ENCODE assay signal across 8 cellular contexts in genomic region chr10:110496553-110497437, GRCh38. TPM values are rescaled to one million over a fixed set of nuclear protein-coding genes. Genes with fewer than 3 reads are reported as not detected.
A peak's percentile ranks its signal among the peaks of the same experiment; 100 is the strongest.
DNase-seq lines count a peak whose midpoint lies in the region; ATAC-seq lines count a peak whose summit lies in the region.

No MANE protein-coding gene starts in this region.

- peaks cover 49% of the 10 kb centered on the region for H3K4me1 ChIP-seq in stomach smooth muscle (ENCODE audit: control insufficient read depth, insufficient read depth, low read length)

- peak overlapping the region; percentile 93 for H3K4me3 Mint-ChIP-seq in activated naive CD4-positive, alpha-beta T cell treated with anti-CD3 and anti-CD28 coated beads, Interleukin-2, amount 10 ng/mL, durations not matched to agents 7 days and 5 days
- peak overlapping the region; percentile 95 for H3K4me3 Mint-ChIP-seq in activated naive CD8-positive, alpha-beta T cell
- peak overlapping the region; percentile 90 to 95 (median 94) for H3K4me3 Mint-ChIP-seq in immature natural killer cell

- CTCF ChIA-PET in activated naive CD4-positive, alpha-beta T cell treated with anti-CD3 and anti-CD28 coated beads, Interleukin-2, amount 10 ng/mL, durations not matched to agents 7 days and 5 days (lab: Charles Lee): interaction anchor here (0.8 to 0.9 kb wide), 2 partner anchors 70 to 142 kb away, joined by 4 to 5 read pairs; no protein-coding TSS in a partner anchor

- H3K27me3 ChIP-seq in stomach smooth muscle (ENCODE audit: control insufficient read depth in 1 of 2, insufficient read depth in 2 of 2, low read length in 2 of 2): no peaks in the 10 kb centered on the region

- no peak for DNase-seq in activated naive CD4-positive, alpha-beta T cell treated with anti-CD3 and anti-CD28 coated beads, Interleukin-2, amount 10 ng/mL, durations not matched to agents 7 days and 5 days
- no peak for DNase-seq in activated naive CD4-positive, alpha-beta T cell treated with Interleukin-2 at 50 U/mL for 16 hours
- DNase-seq in immature natural killer cell (peak in 1 of 3 donors; percentile 35), AG08396 (ENCODE audit: low spot score) (no peak)

- no peaks in the 10 kb centered on the region for H3K36me3 ChIP-seq in stomach smooth muscle (ENCODE audit: control insufficient read depth in 2 of 2, insufficient read depth in 2 of 2, low read length in 2 of 2)

- H3K27me3 Mint-ChIP-seq in activated naive CD4-positive, alpha-beta T cell treated with anti-CD3 and anti-CD28 coated beads, Interleukin-2, amount 10 ng/mL, durations not matched to agents 7 days and 5 days: peaks cover 9% of the 10 kb centered on the region
- H3K27me3 Mint-ChIP-seq in activated naive CD8-positive, alpha-beta T cell: no peaks in the 10 kb centered on the region
- H3K27me3 Mint-ChIP-seq in immature natural killer cell (ENCODE audit: low read depth in 3 of 3): peaks cover 3 to 11% (median 10%) of the 10 kb centered on the region in 3 donors

- no peaks in the 10 kb centered on the region for H3K9me3 Mint-ChIP-seq in activated naive CD4-positive, alpha-beta T cell treated with anti-CD3 and anti-CD28 coated beads, Interleukin-2, amount 10 ng/mL, durations not matched to agents 7 days and 5 days
- H3K9me3 Mint-ChIP-seq in activated naive CD8-positive, alpha-beta T cell (ENCODE audit: low read depth): no peaks in the 10 kb centered on the region
- H3K9me3 Mint-ChIP-seq in immature natural killer cell: no peaks in the 10 kb centered on the region

- peak overlapping the region; percentile 87 for H3K27ac Mint-ChIP-seq in activated naive CD4-positive, alpha-beta T cell treated with anti-CD3 and anti-CD28 coated beads, Interleukin-2, amount 10 ng/mL, durations not matched to agents 7 days and 5 days
- H3K27ac Mint-ChIP-seq in activated naive CD8-positive, alpha-beta T cell: peak overlapping the region; percentile 89
- peak overlapping the region; percentile 87 to 93 (median 92) for H3K27ac Mint-ChIP-seq in immature natural killer cell

- peaks cover 45% of the 10 kb centered on the region for H3K4me1 Mint-ChIP-seq in activated naive CD4-positive, alpha-beta T cell treated with anti-CD3 and anti-CD28 coated beads, Interleukin-2, amount 10 ng/mL, durations not matched to agents 7 days and 5 days
- peaks cover 51% of the 10 kb centered on the region for H3K4me1 Mint-ChIP-seq in activated naive CD8-positive, alpha-beta T cell (ENCODE audit: low read depth)
- H3K4me1 Mint-ChIP-seq in immature natural killer cell: peaks cover 50 to 54% of the 10 kb centered on the region in 2 donors

- H3K27ac ChIP-seq in stomach smooth muscle (ENCODE audit: low read length): peak overlapping the region; percentile 76

- peak overlapping the region; percentile 79 to 80 for H3K9ac ChIP-seq in stomach smooth muscle (ENCODE audit: low read length in 2 of 2)

- no peaks in the 10 kb centered on the region for H3K9me3 ChIP-seq in stomach smooth muscle (ENCODE audit: control insufficient read depth in 2 of 2, low read length in 2 of 2)

- no peak for ATAC-seq in HG03460 (IDR thresholded peaks at IDR 0.05; ENCODE audit: unreplicated experiment)
- ATAC-seq in GM19351 (IDR thresholded peaks at IDR 0.05; ENCODE audit: unreplicated experiment): no peak

- peak overlapping the region; percentile 47 to 81 for H3K4me3 ChIP-seq in stomach smooth muscle (ENCODE audit: low read length in 2 of 2)

- H3K36me3 Mint-ChIP-seq in activated naive CD4-positive, alpha-beta T cell treated with anti-CD3 and anti-CD28 coated beads, Interleukin-2, amount 10 ng/mL, durations not matched to agents 7 days and 5 days: peaks cover 34% of the 10 kb centered on the region
- peaks cover 8% of the 10 kb centered on the region for H3K36me3 Mint-ChIP-seq in activated naive CD8-positive, alpha-beta T cell
- H3K36me3 Mint-ChIP-seq in immature natural killer cell: peaks cover 0 to 3% (median 0%) of the 10 kb centered on the region in 3 donors

RNA-seq across cellular contexts. Expression of gene DUSP5, which starts 0.9 kb away (rescaled TPM):
- polyA plus RNA-seq in immature natural killer cell: 1 to 10 TPM; 2.9 to 4.5 (median 2.9) TPM
